In the genomic region with DNA sequence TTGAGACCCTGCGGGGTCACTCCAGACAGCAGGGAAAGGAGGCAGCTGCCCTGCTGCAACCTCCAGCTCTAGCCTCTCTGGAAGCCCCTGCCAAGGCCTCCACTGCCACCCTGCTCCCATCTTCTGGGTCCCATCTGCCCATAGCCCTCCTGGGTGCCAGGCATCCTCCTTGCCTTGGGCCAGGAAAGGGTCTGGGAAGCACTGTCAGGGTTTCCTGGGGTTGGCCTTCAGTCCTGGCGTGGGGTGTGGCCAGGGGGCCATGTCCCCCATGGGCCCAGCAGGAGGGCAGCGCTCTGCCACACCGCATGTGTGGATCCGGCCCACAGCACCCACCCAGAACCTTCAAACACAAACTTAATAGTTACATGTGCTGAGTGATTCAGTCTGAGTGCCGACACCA, we compare ENCODE assay signal across 17 cellular contexts. TPM values are rescaled to one million over a fixed set of nuclear protein-coding genes. Genes with fewer than 3 reads are reported as not detected.
DNase-seq lines count a peak whose midpoint lies in the region; ATAC-seq, FAIRE-seq and TF ChIP-seq lines count a peak whose summit lies in the region.
"Had no signal": no experiment of that assay in that cellular context is flagged by ENCODE, and none has a peak within 500 bp of the region (broad histone marks: within the 10 kb centered on the region; RNA-seq: fewer than 3 reads in every experiment).

No MANE protein-coding gene starts in this region.

- CTCF ChIA-PET in HCT116 (lab: Charles Lee) = no interaction called here

- H3K9me2 ChIP-seq in HCT116 (ENCODE audit: insufficient read depth) = no peaks in the 10 kb centered on the region

- H3K4me3 ChIP-seq in BLaER1 treated with 17β-estradiol and CSF1 and Interleukin-3, amounts not matched to agents 10 nM and 100 nM = no peak overlapping the region
- H3K4me3 ChIP-seq in HCT116 (replicated peaks in 1 of 2; ENCODE audit: low read depth in 1 of 2, low read length in 2 of 2) = no peak overlapping the region
- no peak overlapping the region for H3K4me3 ChIP-seq in kidney (ENCODE audit: low read length in 2 of 2)
- H3K4me3 ChIP-seq in psoas muscle = no peak overlapping the region
- H3K4me3 ChIP-seq: GM12878, GM23248 had no signal

- WGBS in psoas muscle, 3 donors = 79 to 88% (median 80%) methylated on average over 5 to 6 of the region's 6 CpGs

- BruUV-seq in HCT116 (replicated peaks; lab: Mats Ljungman, UMichigan) = no TSS peak

- DNase-seq in HCT116 (ENCODE audit: low read depth, low spot score) (no peak), kidney (peak; percentile 69), psoas muscle (peak; percentile 9 to 22), pons (ENCODE audit: low spot score) (no peak), mucosa of gallbladder (ENCODE audit: low spot score) (no peak)
- DNase-seq in stimulated activated effector memory CD8-positive, alpha-beta T cell treated with anti-CD3 and anti-CD28 coated beads, Interleukin-12 subunit alpha, Interleukin-12 subunit beta, amount 100 ng/mL, for 72 hours (ENCODE audit: low spot score in 2 of 2) = no peak
- DNase-seq: CD8-positive, alpha-beta T cell; DND-41; NCI-H1694; NCI-H2081; NCI-H2171 treated with DMSO at 0.1 percent for 48 hours had no signal

- TF ChIP-seq RAD21 in HCT116 (IDR thresholded peaks at IDR 0.05; ENCODE audit: low read depth) = no peak

- peaks cover 13% of the 10 kb centered on the region for H3K36me3 Mint-ChIP-seq in stimulated activated effector memory CD8-positive, alpha-beta T cell treated with anti-CD3 and anti-CD28 coated beads, Interleukin-12 subunit alpha, Interleukin-12 subunit beta, amount 100 ng/mL, for 72 hours
- H3K36me3 Mint-ChIP-seq: CD8-positive, alpha-beta T cell; IgD-negative memory B cell had no signal

- H3K79me2 ChIP-seq in HCT116 (ENCODE audit: insufficient read depth, low read length) = no peaks in the 10 kb centered on the region

- peaks cover 47 to 72% (median 58%) of the 10 kb centered on the region in 11 experiments for H3K27me3 ChIP-seq in BLaER1 treated with 17β-estradiol and CSF1 and Interleukin-3, amounts not matched to agents 10 nM and 100 nM
- H3K27me3 ChIP-seq in HCT116 (ENCODE audit: insufficient read depth, low read length) (no peaks in the 10 kb centered on the region), psoas muscle (ENCODE audit: insufficient read depth in 3 of 3, low read length in 2 of 3) (peaks cover 0 to 68% (median 32%) of the 10 kb centered on the region in 3 donors)

- 0 out of 2 replicates have a peak, but pooled peaks have one; percentile 1 for ATAC-seq in HCT116
- ATAC-seq in psoas muscle = no peak
- no peak for ATAC-seq in HG02571 (IDR thresholded peaks at IDR 0.05; ENCODE audit: unreplicated experiment)
- ATAC-seq in stimulated activated effector memory CD8-positive, alpha-beta T cell treated with anti-CD3 and anti-CD28 coated beads, Interleukin-12 subunit alpha, Interleukin-12 subunit beta, amount 100 ng/mL, for 72 hours = no peak
- ATAC-seq: CD8-positive, alpha-beta T cell; GM12878 had no signal

- POLR2A ChIA-PET in HCT116 (lab: Charles Lee) = no interaction called here

- no peak for TF ChIP-seq POLR2A in HCT116 (IDR thresholded peaks at IDR 0.05; ENCODE audit: borderline replicate concordance, extremely low read depth, insufficient read depth, insufficient read length)

- RAD21 ChIA-PET in HCT116 (lab: Charles Lee; ENCODE audit: low non-redundant PET in 1 of 2, low total read pairs in 2 of 2, uncharacterized antibody in 2 of 2, unreplicated experiment in 2 of 2) = no interaction called here

- no peak overlapping the region for H3K27ac Mint-ChIP-seq in stimulated activated effector memory CD8-positive, alpha-beta T cell treated with anti-CD3 and anti-CD28 coated beads, Interleukin-12 subunit alpha, Interleukin-12 subunit beta, amount 100 ng/mL, for 72 hours
- H3K27ac Mint-ChIP-seq: CD8-positive, alpha-beta T cell; IgD-negative memory B cell had no signal

- peaks cover 0 to 59% (median 20%) of the 10 kb centered on the region in 11 experiments; a peak in 16 of 22 replicates for H4K20me1 ChIP-seq in BLaER1 treated with 17β-estradiol and CSF1 and Interleukin-3, amounts not matched to agents 10 nM and 100 nM
- H4K20me1 ChIP-seq in HCT116 (ENCODE audit: insufficient read depth) = no peaks in the 10 kb centered on the region

- peaks cover 5 to 16% (median 9%) of the 10 kb centered on the region in 11 experiments; a peak in 15 of 22 replicates for H3K9me3 ChIP-seq in BLaER1 treated with 17β-estradiol and CSF1 and Interleukin-3, amounts not matched to agents 10 nM and 100 nM (replicated peaks in 1 of 11)
- H3K9me3 ChIP-seq in HCT116 (ENCODE audit: control insufficient read depth in 1 of 2, insufficient read depth in 1 of 2, low read depth in 1 of 2, low read length in 2 of 2) (no peaks in the 10 kb centered on the region), kidney (ENCODE audit: control insufficient read depth in 1 of 2, low read length in 2 of 2) (peaks cover 2 to 5% of the 10 kb centered on the region in 2 donors), psoas muscle (no peaks in the 10 kb centered on the region)

- intact Hi-C loops in HCT116 (cut with micrococcal nuclease) = no loop called here
- intact Hi-C loops in kidney (cut with DNase I) = no loop called here
- intact Hi-C loops in psoas muscle (cut with DNase I) = no loop called here

- no peak overlapping the region for H2AFZ ChIP-seq in HCT116 (ENCODE audit: low read depth, low read length, poor library complexity, severe bottlenecking)
- H2AFZ ChIP-seq: GM23248 had no signal

- peaks cover 19% of the 10 kb centered on the region for H3K4me1 Mint-ChIP-seq in stimulated activated effector memory CD8-positive, alpha-beta T cell treated with anti-CD3 and anti-CD28 coated beads, Interleukin-12 subunit alpha, Interleukin-12 subunit beta, amount 100 ng/mL, for 72 hours

- no peaks in the 10 kb centered on the region for H3K36me3 ChIP-seq in BLaER1 treated with 17β-estradiol and CSF1 and Interleukin-3, amounts not matched to agents 10 nM and 100 nM
- H3K36me3 ChIP-seq in HCT116 (ENCODE audit: control insufficient read depth in 1 of 2, insufficient read depth in 2 of 2, low read length in 2 of 2) = no peaks in the 10 kb centered on the region
- H3K36me3 ChIP-seq in kidney (ENCODE audit: control insufficient read depth in 1 of 2, insufficient read depth in 2 of 2, low read length in 2 of 2) = no peaks in the 10 kb centered on the region
- H3K36me3 ChIP-seq in psoas muscle (ENCODE audit: insufficient read depth in 1 of 2, low read depth in 1 of 2) = no peaks in the 10 kb centered on the region

- no peak overlapping the region for H3K4me3 Mint-ChIP-seq in stimulated activated effector memory CD8-positive, alpha-beta T cell treated with anti-CD3 and anti-CD28 coated beads, Interleukin-12 subunit alpha, Interleukin-12 subunit beta, amount 100 ng/mL, for 72 hours
- H3K4me3 Mint-ChIP-seq: CD8-positive, alpha-beta T cell; IgD-negative memory B cell had no signal

- no peak overlapping the region; a peak in 1 of 22 replicates for H3K27ac ChIP-seq in BLaER1 treated with 17β-estradiol and CSF1 and Interleukin-3, amounts not matched to agents 10 nM and 100 nM
- H3K27ac ChIP-seq in HCT116 (ENCODE audit: low read depth, low read length) = no peak overlapping the region
- H3K27ac ChIP-seq in kidney (ENCODE audit: low read depth in 2 of 2, low read length in 2 of 2) = no peak overlapping the region
- H3K27ac ChIP-seq in psoas muscle = no peak overlapping the region
- H3K27ac ChIP-seq: GM23248 had no signal

- FAIRE-seq in kidney (lab: Jason Lieb, UNC) = no peak
- FAIRE-seq: GM12878 had no signal

- no peaks in the 10 kb centered on the region for H3K9me3 Mint-ChIP-seq in stimulated activated effector memory CD8-positive, alpha-beta T cell treated with anti-CD3 and anti-CD28 coated beads, Interleukin-12 subunit alpha, Interleukin-12 subunit beta, amount 100 ng/mL, for 72 hours
- H3K9me3 Mint-ChIP-seq: CD8-positive, alpha-beta T cell; IgD-negative memory B cell had no signal

- H3K9ac ChIP-seq in BLaER1 treated with 17β-estradiol and CSF1 and Interleukin-3, amounts not matched to agents 10 nM and 100 nM = peak overlapping the region in 2 of 11 experiments; percentile 14 to 31; a peak in 1 of 22 replicates
- no peak overlapping the region for H3K9ac ChIP-seq in HCT116 (ENCODE audit: low read length)
- no peak overlapping the region for H3K9ac ChIP-seq in kidney (ENCODE audit: low read length in 2 of 2)
- H3K9ac ChIP-seq: GM23248 had no signal

- peak overlapping the region; percentile 4 to 83 (median 67); a peak in 12 of 22 replicates for H3K4me2 ChIP-seq in BLaER1 treated with 17β-estradiol and CSF1 and Interleukin-3, amounts not matched to agents 10 nM and 100 nM
- no peak overlapping the region for H3K4me2 ChIP-seq in HCT116 (ENCODE audit: low read length)

- peaks cover 53 to 70% (median 62%) of the 10 kb centered on the region in 10 experiments for H3K4me1 ChIP-seq in BLaER1 treated with 17β-estradiol and CSF1 and Interleukin-3, amounts not matched to agents 10 nM and 100 nM
- H3K4me1 ChIP-seq in HCT116 (ENCODE audit: control insufficient read depth in 1 of 2, insufficient read depth in 2 of 2, low read length in 2 of 2) (peaks cover 0 to 3% of the 10 kb centered on the region in 2 experiments; a peak in 1 of 4 replicates), kidney (ENCODE audit: control insufficient read depth in 1 of 2, insufficient read depth in 1 of 2, low read depth in 1 of 2, low read length in 2 of 2) (no peaks in the 10 kb centered on the region), psoas muscle (no peaks in the 10 kb centered on the region)

- TF ChIP-seq CTCF in HCT116 (IDR thresholded peaks at IDR 0.05 in 2 of 3, conservative IDR thresholded peaks at IDR 0.05 in 1 of 3; ENCODE audit: borderline replicate concordance in 1 of 3, insufficient read depth in 1 of 3, low read depth in 2 of 3, low read length in 2 of 3) = no peak
- no peak for TF ChIP-seq CTCF in kidney (IDR thresholded peaks at IDR 0.05; ENCODE audit: borderline replicate concordance, extremely low read depth, insufficient read depth)
- TF ChIP-seq CTCF in psoas muscle (IDR thresholded peaks at IDR 0.05) = no peak

TF ChIP-seq in HCT116, 20 proteins besides CTCF, POLR2A, EP300 and RAD21 (continues in another document):
- TF ChIP-seq POLR2AphosphoS5 (IDR thresholded peaks at IDR 0.05; ENCODE audit: low read depth, low read length) = no peak
- TF ChIP-seq ZFX (IDR thresholded peaks at IDR 0.05) = no peak

RNA-seq across cellular contexts. Expression of a gene that starts 3.4 kb away (rescaled TPM):
- 14.5 TPM for total RNA-seq in HCT116 (2021; ENCODE audit: unreplicated experiment)
- polyA plus RNA-seq in HCT116 (2012) = 7.4 and 8.1 TPM in 2 replicates
- 10.2 TPM for total RNA-seq in kidney
- polyA plus RNA-seq in kidney (ENCODE audit: insufficient read depth, low read depth, low replicate concordance) = 3.9 TPM
- 1 to 10 TPM; 1.3 to 1.6 (median 1.5) TPM for total RNA-seq in psoas muscle
- polyA plus RNA-seq in psoas muscle = 1 to 10 TPM in 1 of 3 donors, under 1 TPM in 2; 0.44 to 2.3 (median 0.66) TPM
- total RNA-seq in mucosa of gallbladder = 3.3 TPM
- total RNA-seq: GM23248, M059J had no signal
- polyA plus RNA-seq: GM23248, IgD-negative memory B cell had no signal

Comparison
In these comparisons a context has a peak if more than half of its experiments do, and no peak if none do; other contexts are left out.
1. DNase-seq: peak in kidney (single experiment) and psoas muscle (2 of 2); none in HCT116 (single experiment), pons (single experiment), mucosa of gallbladder (single experiment) and stimulated activated effector memory CD8-positive, alpha-beta T cell treated with anti-CD3 and anti-CD28 coated beads, Interleukin-12 subunit alpha, Interleukin-12 subunit beta, amount 100 ng/mL, for 72 hours (0 of 2).